Comparison of ENCODE assay signal across 8 cellular contexts in genomic region chr17:79991140-79991923, GRCh38. TPM values are rescaled to one million over a fixed set of nuclear protein-coding genes. Genes with fewer than 3 reads are reported as not detected.
A peak's percentile ranks its signal among the peaks of the same experiment; 100 is the strongest.
DNase-seq lines count a peak whose midpoint lies in the region; ATAC-seq and TF ChIP-seq lines count a peak whose summit lies in the region.

No MANE protein-coding gene starts in this region.

- H3K4me1 ChIP-seq in HUES64 (ENCODE audit: insufficient read depth, low read length) (peaks cover 48% of the 10 kb centered on the region), NT2/D1 (ENCODE audit: insufficient read depth, insufficient read length) (peaks cover 44% of the 10 kb centered on the region), mucosa of stomach (ENCODE audit: control insufficient read depth, insufficient read depth, low read length) (peaks cover 76% of the 10 kb centered on the region)

- DNase-seq in NT2/D1 (ENCODE audit: low read depth, low spot score), result peak; percentile 40
- DNase-seq in activated CD8-positive, alpha-beta memory T cell treated with anti-CD3 and anti-CD28 coated beads, Interleukin-2, amount 50 U/mL, for 48 hours, result peak; percentile 86
- peak; percentile 81 for DNase-seq in epithelial cell of esophagus (ENCODE audit: low read depth)
- DNase-seq in stimulated activated CD8-positive, alpha-beta memory T cell treated with anti-CD3 and anti-CD28 coated beads, Interleukin-7, amount 100 ng/mL, for 1 hour (ENCODE audit: low read depth in 2 of 2), result peak; percentile 56 to 67

- TF ChIP-seq CTCF in C4-2B (conservative IDR thresholded peaks at IDR 0.05), result no peak; the same call in 1 of the 2 replicates
- peak; percentile 63 for TF ChIP-seq CTCF in epithelial cell of esophagus (IDR thresholded peaks at IDR 0.05; ENCODE audit: insufficient read depth, low read depth, low read length, missing control alignments)

- no peaks in the 10 kb centered on the region for H3K36me3 ChIP-seq in HUES64 (ENCODE audit: insufficient read depth, low read length)
- H3K36me3 ChIP-seq in NT2/D1 (ENCODE audit: insufficient read depth, insufficient read length, low read length), result peaks cover 9% of the 10 kb centered on the region
- H3K36me3 ChIP-seq in mucosa of stomach (ENCODE audit: control insufficient read depth, insufficient read depth, low read length), result no peaks in the 10 kb centered on the region

- H3K9me3 ChIP-seq in HUES64 (ENCODE audit: insufficient read depth, low read depth, low read length), result no peaks in the 10 kb centered on the region
- H3K9me3 ChIP-seq in NT2/D1 (ENCODE audit: insufficient read depth, low read length), result no peaks in the 10 kb centered on the region
- no peaks in the 10 kb centered on the region for H3K9me3 ChIP-seq in mucosa of stomach (ENCODE audit: control insufficient read depth, low read length)

- no peak for ATAC-seq in HG02623 (IDR thresholded peaks at IDR 0.05; ENCODE audit: unreplicated experiment)

- 34% methylated on average over 21 of the region's 30 CpGs for WGBS in HUES64

- no peaks in the 10 kb centered on the region for H3K27me3 ChIP-seq in HUES64 (ENCODE audit: insufficient read depth, low read length)
- H3K27me3 ChIP-seq in NT2/D1 (ENCODE audit: insufficient read depth, insufficient read length), result no peaks in the 10 kb centered on the region
- no peaks in the 10 kb centered on the region for H3K27me3 ChIP-seq in mucosa of stomach (ENCODE audit: control insufficient read depth, insufficient read depth, low read length)

- H3K9ac ChIP-seq in HUES64 (ENCODE audit: low read depth, low read length) (no peak overlapping the region), NT2/D1 (ENCODE audit: insufficient read length, low read depth) (peak overlapping the region; percentile 73), mucosa of stomach (ENCODE audit: low read length) (peak overlapping the region; percentile 50)

- H3K27ac ChIP-seq in C4-2B (peak overlapping the region; percentile 97), HUES64 (ENCODE audit: low read depth, low read length) (no peak overlapping the region; the same call in 1 of the 2 replicates)

- peak overlapping the region; percentile 56 for H3K4me3 ChIP-seq in HUES64 (ENCODE audit: low read length)
- no peak overlapping the region for H3K4me3 ChIP-seq in NT2/D1 (ENCODE audit: insufficient read length, low read depth)
- H3K4me3 ChIP-seq in epithelial cell of esophagus (ENCODE audit: low read length), result peak overlapping the region; percentile 15
- no peak overlapping the region for H3K4me3 ChIP-seq in mucosa of stomach (ENCODE audit: low read length)

RNA-seq across cellular contexts. Expression of gene TBC1D16, which starts 44.3 kb away (rescaled TPM):
- 40.4 TPM for polyA plus RNA-seq in HUES64 (2013, experiment 1 of 2)
- 44.6 TPM for polyA plus RNA-seq in HUES64 (2013, experiment 2 of 2)

RNA-seq across cellular contexts. Expression of gene CCDC40, which starts 45.1 kb away (rescaled TPM):
- 5.9 TPM for polyA plus RNA-seq in HUES64 (2013, experiment 1 of 2)
- polyA plus RNA-seq in HUES64 (2013, experiment 2 of 2), result 6.0 TPM

Comparison
In these comparisons a context has a peak if more than half of its experiments do, and no peak if none do; other contexts are left out.
1. H3K4me3 ChIP-seq: peak in HUES64 (single experiment) and epithelial cell of esophagus (single experiment); none in NT2/D1 (single experiment) and mucosa of stomach (single experiment).
2. Peak in every context shown above with its lines, with median percentiles within 50 percentile points of each other: DNase-seq.